Comparison of ENCODE assay signal across 8 cellular contexts in the genomic region with DNA sequence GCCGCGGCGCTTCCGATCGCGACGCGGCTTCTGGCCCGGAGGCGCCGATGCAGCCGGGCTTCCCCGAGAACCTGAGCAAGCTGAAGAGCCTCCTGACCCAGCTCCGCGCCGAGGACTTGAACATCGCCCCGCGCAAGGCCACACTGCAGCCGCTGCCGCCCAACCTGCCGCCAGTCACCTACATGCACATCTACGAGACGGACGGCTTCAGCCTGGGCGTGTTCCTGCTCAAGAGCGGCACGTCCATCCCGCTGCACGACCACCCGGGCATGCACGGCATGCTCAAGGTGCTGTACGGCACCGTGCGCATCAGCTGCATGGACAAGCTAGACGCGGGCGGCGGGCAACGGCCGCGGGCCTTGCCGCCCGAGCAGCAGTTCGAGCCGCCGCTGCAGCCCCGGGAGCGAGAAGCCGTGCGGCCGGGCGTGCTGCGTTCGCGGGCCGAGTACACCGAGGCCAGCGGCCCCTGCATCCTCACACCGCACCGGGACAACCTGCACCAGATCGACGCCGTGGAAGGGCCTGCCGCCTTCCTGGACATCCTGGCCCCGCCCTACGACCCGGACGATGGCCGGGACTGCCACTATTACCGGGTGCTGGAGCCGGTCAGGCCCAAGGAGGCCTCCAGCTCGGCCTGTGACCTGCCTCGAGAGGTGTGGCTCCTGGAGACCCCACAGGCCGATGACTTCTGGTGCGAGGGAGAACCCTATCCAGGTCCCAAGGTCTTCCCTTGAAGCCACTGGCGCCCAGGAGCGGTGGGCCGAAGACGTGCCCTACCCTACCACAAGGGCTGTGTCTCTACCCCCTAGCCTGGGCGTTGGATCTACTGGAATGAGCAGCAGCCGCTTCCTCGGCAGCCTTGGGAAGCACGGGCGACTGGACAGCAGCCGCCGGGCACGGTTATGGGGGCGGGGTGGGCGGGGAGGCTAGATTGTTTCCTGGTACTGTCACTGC. TPM values are rescaled to one million over a fixed set of nuclear protein-coding genes. Genes with fewer than 3 reads are reported as not detected.
A peak's percentile ranks its signal among the peaks of the same experiment; 100 is the strongest.
DNase-seq lines count a peak whose midpoint lies in the region; ATAC-seq and TF ChIP-seq lines count a peak whose summit lies in the region.

No MANE protein-coding gene starts in this region.

- no peaks in the 10 kb centered on the region for H3K9me3 Mint-ChIP-seq in activated T-cell treated with anti-CD3 and anti-CD28 coated beads, Interleukin-2, amount 50 U/mL, for 24 hours
- H3K9me3 Mint-ChIP-seq in neural crest cell, result no peaks in the 10 kb centered on the region

- peak overlapping the region; percentile 83 for H3K4me3 ChIP-seq in Jurkat, Clone E6-1 (ENCODE audit: low read length)

- DNase-seq in ELR (ENCODE audit: low read depth), result peak; percentile 72
- no peak for DNase-seq in Jurkat, Clone E6-1 (ENCODE audit: low read depth, low spot score)
- no peak for DNase-seq in activated T-cell treated with anti-CD3 and anti-CD28 coated beads, Interleukin-2, amount 50 U/mL, for 24 hours
- DNase-seq in fibroblast of peridontal ligament (ENCODE audit: extremely low read depth), result peak; percentile 25
- peak; percentile 36 for DNase-seq in neural crest cell (ENCODE audit: low read depth, low spot score)
- DNase-seq in effector CD8-positive, alpha-beta T cell (lab: John Stamatoyannopoulos, UW), result no peak

- peak; percentile 19 for ATAC-seq in GM21576 (IDR thresholded peaks at IDR 0.05; ENCODE audit: unreplicated experiment)
- ATAC-seq in HG03280 (IDR thresholded peaks at IDR 0.05; ENCODE audit: unreplicated experiment), result no peak

- TF ChIP-seq CTCF in neural crest cell (conservative IDR thresholded peaks at IDR 0.05), result no peak

- H3K4me1 Mint-ChIP-seq in activated T-cell treated with anti-CD3 and anti-CD28 coated beads, Interleukin-2, amount 50 U/mL, for 24 hours (ENCODE audit: low read depth), result peaks cover 51% of the 10 kb centered on the region
- peaks cover 45% of the 10 kb centered on the region for H3K4me1 Mint-ChIP-seq in neural crest cell

- H3K27me3 Mint-ChIP-seq in activated T-cell treated with anti-CD3 and anti-CD28 coated beads, Interleukin-2, amount 50 U/mL, for 24 hours, result no peaks in the 10 kb centered on the region
- no peaks in the 10 kb centered on the region for H3K27me3 Mint-ChIP-seq in neural crest cell (ENCODE audit: low read depth)

- peak overlapping the region; percentile 92 for H3K27ac Mint-ChIP-seq in activated T-cell treated with anti-CD3 and anti-CD28 coated beads, Interleukin-2, amount 50 U/mL, for 24 hours
- peak overlapping the region; percentile 83 for H3K27ac Mint-ChIP-seq in neural crest cell (ENCODE audit: unreplicated experiment)

- peak overlapping the region; percentile 90 for H3K4me3 Mint-ChIP-seq in activated T-cell treated with anti-CD3 and anti-CD28 coated beads, Interleukin-2, amount 50 U/mL, for 24 hours
- peak overlapping the region; percentile 89 for H3K4me3 Mint-ChIP-seq in neural crest cell

- H3K36me3 Mint-ChIP-seq in activated T-cell treated with anti-CD3 and anti-CD28 coated beads, Interleukin-2, amount 50 U/mL, for 24 hours (ENCODE audit: low read depth), result peaks cover 55% of the 10 kb centered on the region
- H3K36me3 Mint-ChIP-seq in neural crest cell (ENCODE audit: low read depth), result no peaks in the 10 kb centered on the region

RNA-seq across cellular contexts. Expression of a gene that starts 0.9 kb away (rescaled TPM):
- 12.7 TPM for polyA plus RNA-seq in Jurkat, Clone E6-1 (2012; ENCODE audit: insufficient read depth, insufficient read length)
- total RNA-seq in neural crest cell, result 41.0 TPM in 2 replicates

RNA-seq across cellular contexts. Expression of a gene that starts 10.8 kb away (rescaled TPM):
- 1.3 TPM for polyA plus RNA-seq in Jurkat, Clone E6-1 (2012; ENCODE audit: insufficient read depth, insufficient read length)
- total RNA-seq in neural crest cell, result 14.2 and 14.4 TPM in 2 replicates

Comparison
In these comparisons a context has a peak if more than half of its experiments do, and no peak if none do; other contexts are left out.
1. DNase-seq: peak in ELR (single experiment), fibroblast of peridontal ligament (single experiment) and neural crest cell (single experiment); none in Jurkat, Clone E6-1 (single experiment), activated T-cell treated with anti-CD3 and anti-CD28 coated beads, Interleukin-2, amount 50 U/mL, for 24 hours (single experiment) and effector CD8-positive, alpha-beta T cell (single experiment).